ENCODE assay signal across 19 cellular contexts in genomic region chr1:11441211-11441952, GRCh38. TPM values are rescaled to one million over a fixed set of nuclear protein-coding genes. Genes with fewer than 3 reads are reported as not detected.
DNase-seq lines count a peak whose midpoint lies in the region; TF ChIP-seq lines count a peak whose summit lies in the region.
"Had no signal": no experiment of that assay in that cellular context is flagged by ENCODE, and none has a peak within 500 bp of the region (broad histone marks: within the 10 kb centered on the region; RNA-seq: fewer than 3 reads in every experiment).

No MANE protein-coding gene starts in this region.

- no peaks in the 10 kb centered on the region for H3K9me3 ChIP-seq in neuronal stem cell (replicated peaks in 1 of 2; ENCODE audit: control insufficient read depth in 2 of 2, insufficient read depth in 1 of 2, low read depth in 1 of 2, low read length in 2 of 2)
- H3K9me3 ChIP-seq in uterus, result no peaks in the 10 kb centered on the region

- H3K4me1 Mint-ChIP-seq in T-helper 2 cell treated with Interferon-gamma antibody and Interleukin-4, amounts not matched to agents 5 μg/mL and 100 μg/mL, for 36 hours (ENCODE audit: low read depth), result no peaks in the 10 kb centered on the region
- H3K4me1 Mint-ChIP-seq in endothelial cell (ENCODE audit: unreplicated experiment), result peaks cover 2% of the 10 kb centered on the region
- H3K4me1 Mint-ChIP-seq: B cell had no signal

- H3K27ac ChIP-seq in neuronal stem cell (replicated peaks; ENCODE audit: low read length) (no peak overlapping the region), uterus (no peak overlapping the region)
- H3K27ac ChIP-seq: GM23248, PC-9, RWPE1 had no signal

- no peak overlapping the region for H3K4ac ChIP-seq in neuronal stem cell (ENCODE audit: low read length)

- H4K91ac ChIP-seq in neuronal stem cell (ENCODE audit: low read depth, low read length, poor library complexity), result no peak overlapping the region

- intact Hi-C loops in head of caudate nucleus (cut with DNase I) (no loop called here), uterus (cut with DNase I; ENCODE audit: low total_unique reads) (no loop called here)

- H3K18ac ChIP-seq in neuronal stem cell (ENCODE audit: low read length), result peak overlapping the region; percentile 68

- H3K14ac ChIP-seq in neuronal stem cell (ENCODE audit: low read length), result no peak overlapping the region

- H2BK12ac ChIP-seq in neuronal stem cell (ENCODE audit: low read length), result no peak overlapping the region

- no peaks in the 10 kb centered on the region for H3K36me3 ChIP-seq in neuronal stem cell (replicated peaks in 1 of 2; ENCODE audit: control insufficient read depth in 2 of 2, insufficient read depth in 2 of 2, low read length in 2 of 2)
- no peaks in the 10 kb centered on the region for H3K36me3 ChIP-seq in uterus

- peaks cover 12% of the 10 kb centered on the region for H3K27me3 Mint-ChIP-seq in T-helper 2 cell treated with Interferon-gamma antibody and Interleukin-4, amounts not matched to agents 5 μg/mL and 100 μg/mL, for 36 hours (ENCODE audit: low read depth)
- peaks cover 4% of the 10 kb centered on the region for H3K27me3 Mint-ChIP-seq in endothelial cell (ENCODE audit: unreplicated experiment)

- TF ChIP-seq CTCF in endothelial cell (IDR thresholded peaks at IDR 0.05; ENCODE audit: unreplicated experiment) (no peak), uterus (IDR thresholded peaks at IDR 0.05) (no peak)

- H3K4me2 ChIP-seq in neuronal stem cell (ENCODE audit: insufficient read depth, low read length, poor library complexity, severe bottlenecking), result no peak overlapping the region
- H3K4me2 ChIP-seq: PC-9 had no signal

- H3K27ac Mint-ChIP-seq in T-helper 2 cell treated with Interferon-gamma antibody and Interleukin-4, amounts not matched to agents 5 μg/mL and 100 μg/mL, for 36 hours, result peak overlapping the region; percentile 38
- H3K27ac Mint-ChIP-seq in endothelial cell (ENCODE audit: unreplicated experiment), result no peak overlapping the region
- H3K27ac Mint-ChIP-seq: B cell had no signal

- H3K27me3 ChIP-seq in neuronal stem cell (ENCODE audit: control insufficient read depth in 3 of 3, insufficient read depth in 3 of 3, low read depth in 1 of 3, low read length in 3 of 3), result peaks cover 0 to 68% (median 0%) of the 10 kb centered on the region in 3 experiments
- H3K27me3 ChIP-seq in uterus, result no peaks in the 10 kb centered on the region

- no CpG with 5 or more reads among the region's 11 CpGs for WGBS in neuronal stem cell (ENCODE audit: extremely low coverage in 2 of 2, insufficient read length in 2 of 2, insufficient replicate concordance in 1 of 2), 2 donors

- H4K8ac ChIP-seq in neuronal stem cell (ENCODE audit: low read depth, low read length), result no peak overlapping the region

- H3K4me3 ChIP-seq in neuronal stem cell (ENCODE audit: low read length in 2 of 2), result no peak overlapping the region
- H3K4me3 ChIP-seq in uterus, result no peak overlapping the region
- H3K4me3 ChIP-seq: GM23248, PC-9 had no signal

- H3K4me3 Mint-ChIP-seq in T-helper 2 cell treated with Interferon-gamma antibody and Interleukin-4, amounts not matched to agents 5 μg/mL and 100 μg/mL, for 36 hours, result no peak overlapping the region
- no peak overlapping the region for H3K4me3 Mint-ChIP-seq in endothelial cell (ENCODE audit: unreplicated experiment)
- H3K4me3 Mint-ChIP-seq: B cell had no signal

- H2AFZ ChIP-seq in neuronal stem cell (ENCODE audit: low read length), result no peak overlapping the region
- H2AFZ ChIP-seq: GM23248, PC-9 had no signal

- no peak overlapping the region for H2AK5ac ChIP-seq in neuronal stem cell (ENCODE audit: low read depth, low read length)

- no peaks in the 10 kb centered on the region for H3K79me1 ChIP-seq in neuronal stem cell (ENCODE audit: low read depth, low read length)

- no peaks in the 10 kb centered on the region for H3K9me3 Mint-ChIP-seq in T-helper 2 cell treated with Interferon-gamma antibody and Interleukin-4, amounts not matched to agents 5 μg/mL and 100 μg/mL, for 36 hours
- H3K9me3 Mint-ChIP-seq in endothelial cell (ENCODE audit: unreplicated experiment), result no peaks in the 10 kb centered on the region

- TF ChIP-seq POLR2A in uterus (IDR thresholded peaks at IDR 0.05), result no peak

- H3K23ac ChIP-seq in neuronal stem cell (ENCODE audit: low read depth, low read length, poor library complexity), result peak overlapping the region; percentile 62

- no peak overlapping the region for H3K9ac ChIP-seq in neuronal stem cell (ENCODE audit: low read depth, low read length, poor library complexity)
- H3K9ac ChIP-seq: GM23248 had no signal

- H3K4me1 ChIP-seq in neuronal stem cell (ENCODE audit: control insufficient read depth in 2 of 2, insufficient read depth in 1 of 2, low read depth in 1 of 2, low read length in 2 of 2) (peaks cover 0 to 2% of the 10 kb centered on the region in 2 donors), uterus (no peaks in the 10 kb centered on the region)

- no peak overlapping the region for H2BK15ac ChIP-seq in neuronal stem cell (ENCODE audit: low read length)

- H3K36me3 Mint-ChIP-seq in T-helper 2 cell treated with Interferon-gamma antibody and Interleukin-4, amounts not matched to agents 5 μg/mL and 100 μg/mL, for 36 hours (ENCODE audit: low read depth), result no peaks in the 10 kb centered on the region
- H3K36me3 Mint-ChIP-seq in endothelial cell (ENCODE audit: low read depth, unreplicated experiment), result no peaks in the 10 kb centered on the region

- no peak for DNase-seq in T-helper 2 cell treated with Interferon-gamma antibody and Interleukin-4, amounts not matched to agents 5 μg/mL and 100 μg/mL, for 36 hours (ENCODE audit: low spot score)
- DNase-seq in T-helper 2 cell (no peak), head of caudate nucleus (peak in 29 of 42 donors; percentile 16 to 72 (median 41)), neuronal stem cell (ENCODE audit: low spot score) (no peak), endothelial cell (ENCODE audit: low spot score) (no peak), DMS114 treated with DMSO at 0.1 percent for 48 hours (lab: John Stamatoyannopoulos, UW; ENCODE audit: unreplicated experiment) (no peak), SHP77 (lab: John Stamatoyannopoulos, UW) (no peak), uterus (no peak)
- DNase-seq: 8988T, DND-41, GM23248, NCI-H1105 treated with DMSO at 0.1 percent for 48 hours, NCI-H1694 treated with DMSO at 0.1 percent for 48 hours, NCI-H2107, NCI-H345, NCI-H524 treated with DMSO at 0.1 percent for 48 hours, PC-9 had no signal

- no peak overlapping the region for H2BK5ac ChIP-seq in neuronal stem cell (ENCODE audit: low read length)

- no peak overlapping the region for H2BK120ac ChIP-seq in neuronal stem cell (ENCODE audit: low read depth, low read length)

RNA-seq across cellular contexts. Expression of gene DISP3, which starts 37.6 kb away (rescaled TPM):
- 1.1 TPM for polyA plus RNA-seq in neuronal stem cell (2013, experiment 1 of 2)
- 1.3 TPM for polyA plus RNA-seq in neuronal stem cell (2013, experiment 2 of 2)
- total RNA-seq in endothelial cell (ENCODE audit: unreplicated experiment) (1.6 TPM), uterus (under 1 TPM in 2 of 4 donors, not detected in 2; 0.09 to 0.90 TPM)
- total RNA-seq: GM23248, PC-9 had no signal
- polyA plus RNA-seq: GM23248 had no signal

Comparison
In these comparisons a context has a peak if more than half of its experiments do, and no peak if none do; other contexts are left out.
1. DNase-seq: peak in head of caudate nucleus (29 of 42); none in T-helper 2 cell treated with Interferon-gamma antibody and Interleukin-4, amounts not matched to agents 5 μg/mL and 100 μg/mL, for 36 hours (single experiment), T-helper 2 cell (0 of 5), neuronal stem cell (single experiment), endothelial cell (single experiment), DMS114 treated with DMSO at 0.1 percent for 48 hours (single experiment), SHP77 (0 of 2) and uterus (0 of 2).